ENCODE assay signal across 1 cellular context in genomic region chr11:66230171-66230570, GRCh38.
TF ChIP-seq lines count a peak whose summit lies in the region.

No MANE protein-coding gene starts in this region.

TF ChIP-seq in WTC11, 78 proteins besides CTCF, POLR2A, EP300 and RAD21 (continued from another document):
- no peak for TF ChIP-seq AR (CRISPR knock-in tag; IDR thresholded peaks at IDR 0.05)
- no peak for TF ChIP-seq ELF4 (CRISPR knock-in tag; IDR thresholded peaks at IDR 0.05; ENCODE audit: low read depth)
- TF ChIP-seq ZNF232 (CRISPR knock-in tag; IDR thresholded peaks at IDR 0.05), result no peak
- TF ChIP-seq ZNF138 (CRISPR knock-in tag; conservative IDR thresholded peaks at IDR 0.05), result no peak
- TF ChIP-seq ZNF425 (CRISPR knock-in tag; conservative IDR thresholded peaks at IDR 0.05), result no peak
- no peak for TF ChIP-seq AFF4 (CRISPR knock-in tag; IDR thresholded peaks at IDR 0.05; ENCODE audit: borderline replicate concordance)
- no peak for TF ChIP-seq ZNF512 (CRISPR knock-in tag; IDR thresholded peaks at IDR 0.05; ENCODE audit: borderline replicate concordance)
- TF ChIP-seq CREB1 (CRISPR knock-in tag; IDR thresholded peaks at IDR 0.05), result no peak
- TF ChIP-seq TP53 (CRISPR knock-in tag; IDR thresholded peaks at IDR 0.05), result no peak
- no peak for TF ChIP-seq RELA (CRISPR knock-in tag; IDR thresholded peaks at IDR 0.05; ENCODE audit: borderline replicate concordance)
- TF ChIP-seq FOXP1 (CRISPR knock-in tag; IDR thresholded peaks at IDR 0.05; ENCODE audit: borderline replicate concordance), result no peak
TF ChIP-seq in WTC11: peak in this region for 0.
